ENCODE assay signal across 9 cellular contexts in the genomic region with DNA sequence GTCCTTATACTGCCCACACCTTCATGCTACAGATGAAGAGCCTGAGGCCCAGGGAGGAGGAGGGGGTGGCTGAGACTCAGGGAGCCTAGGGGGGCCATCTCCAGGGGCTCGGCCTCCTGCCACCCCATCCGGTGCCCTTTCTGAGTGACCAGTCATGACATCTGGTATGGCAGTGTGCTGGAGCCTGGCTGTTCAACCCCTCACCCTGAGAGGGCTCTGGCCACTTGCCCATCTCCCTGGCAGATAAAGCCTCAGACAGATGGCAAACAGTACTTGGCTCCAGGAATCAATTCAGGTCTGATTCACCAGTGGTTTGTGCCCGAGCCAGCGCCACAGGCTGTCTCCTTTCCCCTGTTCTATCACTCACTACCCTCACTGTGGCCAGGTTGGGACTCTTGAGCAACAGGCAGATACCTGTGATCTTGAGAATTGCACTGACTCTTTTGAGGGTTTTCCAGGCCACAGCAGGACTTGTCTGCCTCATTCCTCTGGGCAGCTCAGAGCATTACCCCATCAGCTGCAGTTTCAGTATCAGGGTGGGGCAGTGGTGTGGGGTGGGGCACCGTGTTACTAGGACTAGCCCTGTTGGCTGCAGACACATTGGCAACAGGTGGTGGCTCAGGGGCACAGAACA. TPM values are rescaled to one million over a fixed set of nuclear protein-coding genes. Genes with fewer than 3 reads are reported as not detected.
DNase-seq lines count a peak whose midpoint lies in the region; ATAC-seq, FAIRE-seq and TF ChIP-seq lines count a peak whose summit lies in the region.
"Had no signal": no experiment of that assay in that cellular context is flagged by ENCODE, and none has a peak within 500 bp of the region (broad histone marks: within the 10 kb centered on the region; RNA-seq: fewer than 3 reads in every experiment).

No MANE protein-coding gene starts in this region.

- BruUV-seq in HepG2 (replicated peaks; lab: Mats Ljungman, UMichigan) (no TSS peak), Caco-2 (replicated peaks; lab: Mats Ljungman, UMichigan) (no TSS peak)

- H3K27me3 Mint-ChIP-seq in activated naive CD8-positive, alpha-beta T cell treated with anti-CD3 and anti-CD28 coated beads, Interleukin-2, amount 50 U/mL, for 24 hours, result no peaks in the 10 kb centered on the region
- H3K27me3 Mint-ChIP-seq in GM23338 (ENCODE audit: insufficient read depth, low read depth, poor library complexity) (peaks cover 4% of the 10 kb centered on the region), Caco-2 (ENCODE audit: insufficient read depth, unreplicated experiment) (no peaks in the 10 kb centered on the region)

- H3K36me3 ChIP-seq in BLaER1 (peaks cover 28% of the 10 kb centered on the region), HepG2 (replicated peaks in 1 of 2; ENCODE audit: control insufficient read depth in 1 of 2, insufficient read depth in 2 of 2, low read length in 2 of 2) (peaks cover 0 to 4% of the 10 kb centered on the region in 2 experiments; a peak in 1 of 5 replicates), esophagus muscularis mucosa (peaks cover 10 to 28% (median 18%) of the 10 kb centered on the region in 4 donors), GM23338 (ENCODE audit: insufficient read depth) (0 out of 2 replicates have a peak, but pooled peaks cover 5% of the 10 kb centered on the region), Caco-2 (ENCODE audit: control insufficient read depth, insufficient read depth, low read length) (0 out of 2 replicates have a peak, but pooled peaks cover 1% of the 10 kb centered on the region)

- no peak overlapping the region for H3K4me2 ChIP-seq in BLaER1
- no peak overlapping the region for H3K4me2 ChIP-seq in HepG2 (ENCODE audit: low read depth, low read length)
- H3K4me2 ChIP-seq in GM23338, result no peak overlapping the region

- H3K4me3 ChIP-seq in BLaER1 (no peak overlapping the region), LNCaP clone FGC (ENCODE audit: low read depth, low read length) (no peak overlapping the region), HepG2 (replicated peaks in 1 of 3; ENCODE audit: insufficient read depth in 1 of 3, low read depth in 2 of 3, low read length in 3 of 3) (no peak overlapping the region), esophagus muscularis mucosa (no peak overlapping the region), GM23338 (no peak overlapping the region), Caco-2 (ENCODE audit: low read depth, low read length) (no peak overlapping the region)

- no peak for TF ChIP-seq EP300 in HepG2 (IDR thresholded peaks at IDR 0.05; ENCODE audit: low read depth in 2 of 2, low read length in 2 of 2)
- no peak for TF ChIP-seq EP300 in HepG2 (CRISPR knock-in tag; IDR thresholded peaks at IDR 0.05; ENCODE audit: borderline replicate concordance)
- no peak for TF ChIP-seq EP300 in esophagus muscularis mucosa (IDR thresholded peaks at IDR 0.05)

- no peaks in the 10 kb centered on the region for H3K27me3 ChIP-seq in BLaER1
- no peaks in the 10 kb centered on the region for H3K27me3 ChIP-seq in HepG2 (ENCODE audit: control insufficient read depth in 1 of 2, insufficient read depth in 2 of 2, low read length in 2 of 2)
- no peaks in the 10 kb centered on the region for H3K27me3 ChIP-seq in esophagus muscularis mucosa
- no peaks in the 10 kb centered on the region for H3K27me3 ChIP-seq in GM23338 (ENCODE audit: insufficient read depth)
- no peaks in the 10 kb centered on the region for H3K27me3 ChIP-seq in Caco-2 (replicated peaks; ENCODE audit: control insufficient read depth, insufficient read depth, low read length)

- 0 out of 2 replicates have a peak overlapping the region, but pooled peaks have one; percentile 19 for H3K9ac ChIP-seq in BLaER1
- H3K9ac ChIP-seq in HepG2 (ENCODE audit: insufficient read depth, low read depth, low read length), result no peak overlapping the region

- CTCF ChIA-PET in HepG2 (lab: Yijun Ruan, JAX; ENCODE audit: low intra/inter-chr PET ratio, low total read pairs) (interaction anchor here (1.0 kb wide), 1 partner anchor 108 kb away, joined by 5 read pairs; no protein-coding TSS in a partner anchor), Caco-2 (lab: Charles Lee) (interaction anchor here (0.6 kb wide), 1 partner anchor 59 kb away, joined by 5 read pairs; no protein-coding TSS in a partner anchor)

- DNase-seq in LNCaP clone FGC (ENCODE audit: low read depth) (peak; percentile 48), HepG2 (ENCODE audit: low spot score) (no peak), esophagus muscularis mucosa (ENCODE audit: extremely low spot score) (no peak), GM23338 (ENCODE audit: low spot score) (no peak), Caco-2 (no peak)
- DNase-seq in activated naive CD8-positive, alpha-beta T cell treated with anti-CD3 and anti-CD28 coated beads, Interleukin-2, amount 50 U/mL, for 24 hours, result no peak
- DNase-seq in stimulated activated CD4-positive, alpha-beta T cell treated with anti-CD3 and anti-CD28 coated beads, Interleukin-4, amount 100 ng/mL, for 4 hours, result no peak
- DNase-seq: stimulated activated CD4-positive, alpha-beta T cell treated with anti-CD3 and anti-CD28 coated beads, Interleukin-4, amount 100 ng/mL, for 1 hour had no signal

- FAIRE-seq in HepG2 (lab: Jason Lieb, UNC), result no peak

- H3K4me1 ChIP-seq in BLaER1 (peaks cover 57% of the 10 kb centered on the region), HepG2 (ENCODE audit: insufficient read depth, low read length) (no peaks in the 10 kb centered on the region), esophagus muscularis mucosa (peaks cover 9 to 24% (median 18%) of the 10 kb centered on the region in 4 donors), GM23338 (ENCODE audit: insufficient read depth) (no peaks in the 10 kb centered on the region), Caco-2 (no peaks in the 10 kb centered on the region)

- TF ChIP-seq POLR2A in HepG2 (IDR thresholded peaks at IDR 0.05; ENCODE audit: insufficient read depth in 1 of 2, low read depth in 2 of 2, low read length in 2 of 2) (no peak), esophagus muscularis mucosa (IDR thresholded peaks at IDR 0.05; ENCODE audit: low read depth) (no peak)

- H3K79me2 ChIP-seq in HepG2 (ENCODE audit: insufficient read depth, low read length) (no peaks in the 10 kb centered on the region), GM23338 (replicated peaks; ENCODE audit: insufficient read depth) (no peaks in the 10 kb centered on the region)

- intact Hi-C loops in HepG2 (cut with micrococcal nuclease; ENCODE audit: unreplicated experiment) (no loop called here), esophagus muscularis mucosa (cut with DNase I) (no loop called here), Caco-2 (cut with micrococcal nuclease; ENCODE audit: unreplicated experiment) (no loop called here)

- no peak overlapping the region for H2AFZ ChIP-seq in HepG2 (ENCODE audit: low read length)
- H2AFZ ChIP-seq in GM23338, result no peak overlapping the region

- TF ChIP-seq CTCF in LNCaP clone FGC (IDR thresholded peaks at IDR 0.05; ENCODE audit: control insufficient read depth, extremely low read depth, insufficient read depth) (no peak), HepG2 (CRISPR knock-in tag; IDR thresholded peaks at IDR 0.05) (no peak), esophagus muscularis mucosa (IDR thresholded peaks at IDR 0.05) (no peak), GM23338 (conservative IDR thresholded peaks at IDR 0.05; ENCODE audit: low read depth in 2 of 2) (no peak), Caco-2 (IDR thresholded peaks at IDR 0.05; ENCODE audit: insufficient read depth in 1 of 2, low read depth in 1 of 2, low read length in 1 of 2, severe bottlenecking in 1 of 2, unreplicated experiment in 1 of 2) (no peak)

- H3K4me3 Mint-ChIP-seq in activated naive CD8-positive, alpha-beta T cell treated with anti-CD3 and anti-CD28 coated beads, Interleukin-2, amount 50 U/mL, for 24 hours, result no peak overlapping the region
- no peak overlapping the region for H3K4me3 Mint-ChIP-seq in GM23338
- H3K4me3 Mint-ChIP-seq in Caco-2 (ENCODE audit: unreplicated experiment), result no peak overlapping the region

- H4K20me1 ChIP-seq in BLaER1 (peaks cover 42% of the 10 kb centered on the region), HepG2 (ENCODE audit: insufficient read depth, low read length) (no peaks in the 10 kb centered on the region), GM23338 (replicated peaks; ENCODE audit: insufficient read depth) (peaks cover 6% of the 10 kb centered on the region; the same call in 1 of the 2 replicates)

- H3K9me3 ChIP-seq in BLaER1 (peaks cover 10% of the 10 kb centered on the region), HepG2 (ENCODE audit: low read length) (no peaks in the 10 kb centered on the region), esophagus muscularis mucosa (no peaks in the 10 kb centered on the region), Caco-2 (no peaks in the 10 kb centered on the region)

- H3K9me2 ChIP-seq in GM23338 (ENCODE audit: insufficient read depth), result no peaks in the 10 kb centered on the region

- ATAC-seq in activated naive CD8-positive, alpha-beta T cell treated with anti-CD3 and anti-CD28 coated beads, Interleukin-2, amount 50 U/mL, for 24 hours, result peak; percentile 40
- ATAC-seq in HepG2, result peak; percentile 6; the same call in 2 of the 3 replicates
- ATAC-seq in GM23338, result no peak

- POLR2A ChIA-PET in HepG2 (lab: Yijun Ruan, JAX) (no interaction called here), Caco-2 (lab: Charles Lee) (interaction anchor here (0.6 kb wide), 1 partner anchor 76 kb away, joined by 4 read pairs; no protein-coding TSS in a partner anchor)

- peaks cover 9% of the 10 kb centered on the region; the same call in 1 of the 2 replicates for H3F3A ChIP-seq in GM23338 (replicated peaks; ENCODE audit: low read depth)

- WGBS in HepG2 (ENCODE audit: low lambda C conversion rate), result 86% methylated on average over 3 of the region's 5 CpGs
- WGBS in esophagus muscularis mucosa, result 60% methylated on average over 5 of the region's 5 CpGs

- in situ Hi-C loops in HepG2 (cut with HindIII; ENCODE audit: extremely low pct_ligation_motif_present, low pct_unique_long_range_greater_than_20kb), result no loop called here

- peaks cover 11% of the 10 kb centered on the region for H3K36me3 Mint-ChIP-seq in activated naive CD8-positive, alpha-beta T cell treated with anti-CD3 and anti-CD28 coated beads, Interleukin-2, amount 50 U/mL, for 24 hours (ENCODE audit: low read depth)
- H3K36me3 Mint-ChIP-seq in GM23338 (ENCODE audit: low read depth), result peaks cover 15% of the 10 kb centered on the region; the same call in 2 of the 3 replicates
- peaks cover 35% of the 10 kb centered on the region for H3K36me3 Mint-ChIP-seq in Caco-2 (ENCODE audit: insufficient read depth, unreplicated experiment)

- no peak overlapping the region for H3K27ac Mint-ChIP-seq in activated naive CD8-positive, alpha-beta T cell treated with anti-CD3 and anti-CD28 coated beads, Interleukin-2, amount 50 U/mL, for 24 hours
- no peak overlapping the region for H3K27ac Mint-ChIP-seq in GM23338
- H3K27ac Mint-ChIP-seq in Caco-2 (ENCODE audit: unreplicated experiment), result no peak overlapping the region

- H3K4me1 Mint-ChIP-seq in activated naive CD8-positive, alpha-beta T cell treated with anti-CD3 and anti-CD28 coated beads, Interleukin-2, amount 50 U/mL, for 24 hours, result peaks cover 11% of the 10 kb centered on the region
- H3K4me1 Mint-ChIP-seq in GM23338 (peaks cover 2% of the 10 kb centered on the region; the same call in 1 of the 3 replicates), Caco-2 (ENCODE audit: low read depth, unreplicated experiment) (no peaks in the 10 kb centered on the region)

- no peak for TF ChIP-seq RAD21 in HepG2 (CRISPR knock-in tag; IDR thresholded peaks at IDR 0.05)

- H3K9me3 Mint-ChIP-seq in activated naive CD8-positive, alpha-beta T cell treated with anti-CD3 and anti-CD28 coated beads, Interleukin-2, amount 50 U/mL, for 24 hours, result no peaks in the 10 kb centered on the region
- H3K9me3 Mint-ChIP-seq in GM23338, result no peaks in the 10 kb centered on the region; the same call in 2 of the 3 replicates
- H3K9me3 Mint-ChIP-seq in Caco-2 (ENCODE audit: unreplicated experiment), result no peaks in the 10 kb centered on the region

- H3K27ac ChIP-seq in BLaER1 (no peak overlapping the region), HepG2 (ENCODE audit: extremely low read length, insufficient read depth, low read length) (no peak overlapping the region), esophagus muscularis mucosa (replicated peaks in 1 of 4) (peak overlapping the region in 1 of 4 donors; percentile 18), GM23338 (ENCODE audit: low read depth) (no peak overlapping the region)

RNA-seq across cellular contexts. Expression of gene SRSF3, which starts 22.8 kb away (rescaled TPM):
- total RNA-seq in HepG2 (2016; rRNA removed; fragmentation: Illumina TruSeq; extraction: Trizol), result 684 and 1,115 TPM in 2 replicates
- total RNA-seq in HepG2 (2016; cell fraction: cytosol; rRNA removed; fragmentation: Illumina TruSeq; extraction: Trizol; ENCODE audit: low read depth), result 87.6 and 93.5 TPM in 2 replicates
- total RNA-seq in HepG2 (2016; cell fraction: insoluble cytoplasmic fraction; rRNA removed; fragmentation: Illumina TruSeq; extraction: Trizol), result 702 and 1,085 TPM in 2 replicates
- 160 and 205 TPM in 2 replicates for total RNA-seq in HepG2 (2016; cell fraction: membrane; rRNA removed; fragmentation: Illumina TruSeq; extraction: Trizol)
- total RNA-seq in HepG2 (2016; cell fraction: nucleus; rRNA removed; fragmentation: Illumina TruSeq; extraction: Trizol), result 332 and 341 TPM in 2 replicates
- 149 and 206 TPM in 2 replicates for polyA plus RNA-seq in HepG2 (2011; rRNA removed)
- 204 and 209 TPM in 2 replicates for polyA plus RNA-seq in HepG2 (2011; cell fraction: cytosol; rRNA removed)
- polyA plus RNA-seq in HepG2 (2011; cell fraction: nucleus; rRNA removed), result 336 and 345 TPM in 2 replicates
- polyA plus RNA-seq in HepG2 (2012), result 161 and 268 TPM in 2 replicates
- polyA plus RNA-seq in HepG2 (2016; cell fraction: cytosol; fragmentation: Illumina TruSeq; extraction: Trizol; ENCODE audit: low read depth), result 90.1 and 97.9 TPM in 2 replicates
- polyA plus RNA-seq in HepG2 (2016; cell fraction: insoluble cytoplasmic fraction; fragmentation: Illumina TruSeq; extraction: Trizol; ENCODE audit: low read depth), result 1,067 and 1,144 TPM in 2 replicates
- polyA plus RNA-seq in HepG2 (2016; cell fraction: membrane; fragmentation: Illumina TruSeq; extraction: Trizol; ENCODE audit: low read depth), result 123 and 146 TPM in 2 replicates
- 510 and 537 TPM in 2 replicates for polyA plus RNA-seq in HepG2 (2016; cell fraction: nucleus; fragmentation: Illumina TruSeq; extraction: Trizol; ENCODE audit: insufficient read depth, low read depth)
- polyA minus RNA-seq in HepG2 (2011; rRNA and poly(A)+ RNA removed; ENCODE audit: low replicate concordance), result 214 and 251 TPM in 2 replicates
- polyA minus RNA-seq in HepG2 (2011; cell fraction: cytosol; rRNA and poly(A)+ RNA removed), result 55.8 and 58.4 TPM in 2 replicates
- polyA minus RNA-seq in HepG2 (2011; cell fraction: nucleus; rRNA and poly(A)+ RNA removed), result 453 and 553 TPM in 2 replicates
- total RNA-seq in esophagus muscularis mucosa, result 100 to 1,000 TPM; 149 to 226 (median 180) TPM
- total RNA-seq in GM23338 (2014; rRNA removed; shearing (Covaris generic)), result 254 and 436 TPM in 2 replicates
- polyA plus RNA-seq in GM23338 (2016; fragmentation: Nextera tagmentation; extraction: Ambion mirVana), result 585 and 655 TPM in 2 replicates
- 422 and 425 TPM in 2 replicates for total RNA-seq in Caco-2 (2022)
